ENCODE assay signal across 1 cellular context in genomic region chr17:28334666-28335200, GRCh38.
TF ChIP-seq lines count a peak whose summit lies in the region.

No MANE protein-coding gene starts in this region.

TF ChIP-seq in IMR-90, 13 proteins besides CTCF, POLR2A, EP300 and RAD21:
- no peak for TF ChIP-seq SMC3 (IDR thresholded peaks at IDR 0.05; ENCODE audit: low read depth, low read length)
- TF ChIP-seq RFX5 (IDR thresholded peaks at IDR 0.05; ENCODE audit: low read depth, low read length): no peak
- no peak for TF ChIP-seq CHD1 (IDR thresholded peaks at IDR 0.05; ENCODE audit: low read depth, low read length)
- TF ChIP-seq CEBPB (IDR thresholded peaks at IDR 0.05; ENCODE audit: low read depth, low read length): no peak
- TF ChIP-seq ELK1 (IDR thresholded peaks at IDR 0.05; ENCODE audit: borderline replicate concordance, low read depth, low read length): no peak
- no peak for TF ChIP-seq MAZ (IDR thresholded peaks at IDR 0.05; ENCODE audit: borderline replicate concordance, low read depth, low read length)
- TF ChIP-seq NFE2L2 (IDR thresholded peaks at IDR 0.05; ENCODE audit: low read depth, low read length): no peak
- TF ChIP-seq RCOR1 (IDR thresholded peaks at IDR 0.05; ENCODE audit: insufficient replicate concordance, low read length): no peak
- no peak for TF ChIP-seq USF2 (IDR thresholded peaks at IDR 0.05; ENCODE audit: low read depth, low read length)
- TF ChIP-seq MAFK (IDR thresholded peaks at IDR 0.05; ENCODE audit: low read depth, low read length): no peak
- TF ChIP-seq BHLHE40 (IDR thresholded peaks at IDR 0.05; ENCODE audit: low read depth, low read length): no peak
- TF ChIP-seq MXI1 (IDR thresholded peaks at IDR 0.05; ENCODE audit: borderline replicate concordance, low read depth, low read length): no peak; the same call in 1 of the 2 replicates
- no peak for TF ChIP-seq FOS (IDR thresholded peaks at IDR 0.05; ENCODE audit: low read depth, low read length)
